Comparison of ENCODE assay signal across 10 cellular contexts in the genomic region with DNA sequence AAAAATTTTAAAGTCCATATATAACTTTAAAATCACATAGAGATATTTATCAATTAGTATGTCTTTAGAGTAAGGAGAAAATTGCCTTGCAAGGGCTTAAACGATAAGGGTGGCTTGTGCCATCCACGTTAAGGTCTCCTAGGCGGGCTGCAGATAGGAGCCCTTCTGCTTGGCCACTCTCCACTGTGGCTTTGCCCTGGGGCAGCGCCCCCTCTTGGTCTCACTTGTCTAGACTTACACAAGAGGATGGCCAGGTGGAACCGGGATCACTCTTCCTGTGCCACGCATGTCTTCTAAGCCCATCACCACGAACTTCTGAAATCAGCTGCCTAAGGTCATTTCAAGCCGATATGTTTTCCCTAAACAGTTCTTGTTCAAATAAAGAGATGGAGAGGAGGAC. TPM values are rescaled to one million over a fixed set of nuclear protein-coding genes. Genes with fewer than 3 reads are reported as not detected.
DNase-seq lines count a peak whose midpoint lies in the region; ATAC-seq and TF ChIP-seq lines count a peak whose summit lies in the region.
"Had no signal": no experiment of that assay in that cellular context is flagged by ENCODE, and none has a peak within 500 bp of the region (broad histone marks: within the 10 kb centered on the region; RNA-seq: fewer than 3 reads in every experiment).

No MANE protein-coding gene starts in this region.

- H3K36me3 Mint-ChIP-seq in IgD-negative memory B cell = peaks cover 3% of the 10 kb centered on the region
- H3K36me3 Mint-ChIP-seq in activated naive CD4-positive, alpha-beta T cell treated with anti-CD3 and anti-CD28 coated beads, Interleukin-2, amount 10 ng/mL, durations not matched to agents 7 days and 5 days = peaks cover 26% of the 10 kb centered on the region
- H3K36me3 Mint-ChIP-seq in naive thymus-derived CD8-positive, alpha-beta T cell = peaks cover 0 to 49% (median 0%) of the 10 kb centered on the region in 3 donors

- no peaks in the 10 kb centered on the region for H3K9me3 Mint-ChIP-seq in IgD-negative memory B cell
- no peaks in the 10 kb centered on the region for H3K9me3 Mint-ChIP-seq in activated naive CD4-positive, alpha-beta T cell treated with anti-CD3 and anti-CD28 coated beads, Interleukin-2, amount 10 ng/mL, durations not matched to agents 7 days and 5 days
- H3K9me3 Mint-ChIP-seq in naive thymus-derived CD8-positive, alpha-beta T cell = no peaks in the 10 kb centered on the region

- CTCF ChIA-PET in activated naive CD4-positive, alpha-beta T cell treated with anti-CD3 and anti-CD28 coated beads, Interleukin-2, amount 10 ng/mL, durations not matched to agents 7 days and 5 days (lab: Charles Lee) = interaction anchor here (0.6 to 1.6 kb wide), 4 partner anchors 18 to 82 kb away, joined by 3 to 4 read pairs (median 4); no protein-coding TSS in a partner anchor

- peak overlapping the region; percentile 32 to 83 (median 73) for H3K27ac Mint-ChIP-seq in IgD-negative memory B cell
- H3K27ac Mint-ChIP-seq in activated naive CD4-positive, alpha-beta T cell treated with anti-CD3 and anti-CD28 coated beads, Interleukin-2, amount 10 ng/mL, durations not matched to agents 7 days and 5 days = no peak overlapping the region
- peak overlapping the region in 6 of 10 donors; percentile 29 to 79 (median 47) for H3K27ac Mint-ChIP-seq in naive thymus-derived CD8-positive, alpha-beta T cell

- no peaks in the 10 kb centered on the region for H3K27me3 Mint-ChIP-seq in IgD-negative memory B cell
- no peaks in the 10 kb centered on the region for H3K27me3 Mint-ChIP-seq in activated naive CD4-positive, alpha-beta T cell treated with anti-CD3 and anti-CD28 coated beads, Interleukin-2, amount 10 ng/mL, durations not matched to agents 7 days and 5 days
- H3K27me3 Mint-ChIP-seq in naive thymus-derived CD8-positive, alpha-beta T cell = no peaks in the 10 kb centered on the region

- TF ChIP-seq CTCF in omental fat pad (IDR thresholded peaks at IDR 0.05) = no peak

- peaks cover 8 to 21% (median 13%) of the 10 kb centered on the region in 3 donors for H3K4me1 Mint-ChIP-seq in IgD-negative memory B cell
- peaks cover 24% of the 10 kb centered on the region for H3K4me1 Mint-ChIP-seq in activated naive CD4-positive, alpha-beta T cell treated with anti-CD3 and anti-CD28 coated beads, Interleukin-2, amount 10 ng/mL, durations not matched to agents 7 days and 5 days
- peaks cover 3 to 44% (median 31%) of the 10 kb centered on the region in 4 donors for H3K4me1 Mint-ChIP-seq in naive thymus-derived CD8-positive, alpha-beta T cell

- POLR2A ChIA-PET in naive thymus-derived CD8-positive, alpha-beta T cell (lab: Charles Lee) = interaction anchor here (0.5 to 6.2 kb wide), 4 partner anchors 13 to 422 kb away, joined by 3 to 46 read pairs (median 7); a partner anchor contains a TSS

- ATAC-seq in naive thymus-derived CD8-positive, alpha-beta T cell = no peak
- ATAC-seq in HG02588 (IDR thresholded peaks at IDR 0.05; ENCODE audit: unreplicated experiment) = no peak
- ATAC-seq in omental fat pad (ENCODE audit: low FRiP score) = no peak
- ATAC-seq: sciatic nerve had no signal

- DNase-seq in NCI-H1694 treated with DMSO at 0.1 percent for 48 hours (lab: John Stamatoyannopoulos, UW) (peak; percentile 11), NCI-H1694 (lab: John Stamatoyannopoulos, UW) (no peak), omental fat pad (ENCODE audit: low spot score) (no peak), NCI-H187 treated with DMSO at 0.1 percent for 48 hours (lab: John Stamatoyannopoulos, UW) (no peak)
- DNase-seq in activated naive CD4-positive, alpha-beta T cell treated with anti-CD3 and anti-CD28 coated beads, Interleukin-2, amount 10 ng/mL, durations not matched to agents 7 days and 5 days = peak; percentile 55
- DNase-seq in naive thymus-derived CD8-positive, alpha-beta T cell = peak in 1 of 10 donors; percentile 20
- DNase-seq: NCI-H1092 treated with DMSO at 0.1 percent for 48 hours had no signal

- peak overlapping the region in 2 of 4 donors; percentile 31 to 52 for H3K4me3 Mint-ChIP-seq in IgD-negative memory B cell
- H3K4me3 Mint-ChIP-seq in activated naive CD4-positive, alpha-beta T cell treated with anti-CD3 and anti-CD28 coated beads, Interleukin-2, amount 10 ng/mL, durations not matched to agents 7 days and 5 days = no peak overlapping the region
- peak overlapping the region in 1 of 10 donors; percentile 51 for H3K4me3 Mint-ChIP-seq in naive thymus-derived CD8-positive, alpha-beta T cell

RNA-seq across cellular contexts. Expression of a gene that starts 2.9 kb away (rescaled TPM):
- polyA plus RNA-seq in IgD-negative memory B cell = 51.4 TPM
- 100 to 1,000 TPM; 155 to 158 TPM for total RNA-seq in naive thymus-derived CD8-positive, alpha-beta T cell
- polyA plus RNA-seq in naive thymus-derived CD8-positive, alpha-beta T cell = 10 to 100 TPM; 51.7 to 54.8 (median 53.4) TPM
- total RNA-seq in omental fat pad = 100 to 1,000 TPM in 2 of 4 donors, 10 to 100 TPM in 2; 87.1 to 167 (median 99.5) TPM

RNA-seq across cellular contexts. Expression of a gene that starts 19.8 kb away (rescaled TPM):
- polyA plus RNA-seq in IgD-negative memory B cell = 65.3 TPM
- total RNA-seq in naive thymus-derived CD8-positive, alpha-beta T cell = 100 to 1,000 TPM; 142 to 147 TPM
- polyA plus RNA-seq in naive thymus-derived CD8-positive, alpha-beta T cell = 10 to 100 TPM; 28.3 to 62.9 (median 38.9) TPM
- total RNA-seq in omental fat pad = 100 to 1,000 TPM in 1 of 4 donors, 10 to 100 TPM in 3; 69.8 to 117 (median 85.8) TPM

RNA-seq across cellular contexts. Expression of a gene that starts 27.2 kb away (rescaled TPM):
- polyA plus RNA-seq in IgD-negative memory B cell = 76.1 TPM
- total RNA-seq in naive thymus-derived CD8-positive, alpha-beta T cell = 10 to 100 TPM; 42.8 to 45.1 TPM
- polyA plus RNA-seq in naive thymus-derived CD8-positive, alpha-beta T cell = 10 to 100 TPM; 13.8 to 50.8 (median 23.5) TPM
- total RNA-seq in omental fat pad = 10 to 100 TPM in 3 of 4 donors, 1 to 10 TPM in 1; 7.1 to 33.6 (median 17.2) TPM

RNA-seq across cellular contexts. Expression of a gene that starts 48.8 kb away (rescaled TPM):
- polyA plus RNA-seq in IgD-negative memory B cell = 1.8 TPM
- total RNA-seq in naive thymus-derived CD8-positive, alpha-beta T cell = 10 to 100 TPM in 1 of 2 experiments, 1 to 10 TPM in 1; 9.4 to 10.2 TPM
- 1 to 10 TPM; 2.1 to 5.4 (median 4.4) TPM for polyA plus RNA-seq in naive thymus-derived CD8-positive, alpha-beta T cell
- 100 to 1,000 TPM in 2 of 4 donors, 10 to 100 TPM in 2; 34.3 to 200 (median 120) TPM for total RNA-seq in omental fat pad

Comparison
In these comparisons a context has a peak if more than half of its experiments do, and no peak if none do; other contexts are left out.
1. DNase-seq: peak in NCI-H1694 treated with DMSO at 0.1 percent for 48 hours (single experiment) and activated naive CD4-positive, alpha-beta T cell treated with anti-CD3 and anti-CD28 coated beads, Interleukin-2, amount 10 ng/mL, durations not matched to agents 7 days and 5 days (single experiment); none in NCI-H1694 (single experiment), omental fat pad (single experiment) and NCI-H187 treated with DMSO at 0.1 percent for 48 hours (single experiment).